Comparison of ENCODE assay signal across 11 cellular contexts in the genomic region with DNA sequence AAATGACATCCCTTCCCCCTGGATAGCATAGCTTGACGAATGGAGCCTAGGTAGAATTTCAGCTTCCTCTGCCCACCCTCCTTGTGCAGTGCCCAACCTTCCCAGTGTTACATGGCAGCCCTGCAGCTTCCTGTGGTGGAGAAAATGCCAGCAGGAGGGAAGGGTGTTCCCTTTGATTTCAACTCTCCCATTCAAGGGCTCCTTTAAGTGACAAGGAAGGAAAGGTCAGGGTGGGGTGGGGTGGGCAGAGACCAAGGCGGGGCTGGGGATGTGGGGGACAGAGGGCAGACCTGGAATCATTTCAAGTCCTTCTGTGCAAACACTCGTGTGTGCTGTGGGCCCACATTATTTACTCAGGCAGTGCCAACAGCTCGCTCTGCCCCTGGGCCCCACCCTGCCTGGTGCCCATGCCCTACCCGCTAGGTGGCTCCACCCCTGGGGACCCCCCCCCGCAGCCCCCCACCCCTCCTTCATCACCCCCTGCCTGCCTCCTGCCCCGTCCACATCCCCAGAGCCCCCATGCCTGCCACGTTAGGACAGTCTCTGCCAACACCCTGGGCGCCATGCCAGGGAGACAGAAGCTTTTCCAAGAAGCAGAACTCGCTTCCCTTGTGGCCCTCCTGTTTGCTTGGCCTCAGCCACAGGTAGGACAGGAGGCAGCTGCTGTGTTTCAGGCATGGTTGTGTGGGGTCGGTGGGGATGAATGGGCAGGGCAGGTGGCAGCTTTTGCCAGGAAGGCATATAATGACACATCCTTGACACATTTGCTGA. TPM values are rescaled to one million over a fixed set of nuclear protein-coding genes. Genes with fewer than 3 reads are reported as not detected.
A peak's percentile ranks its signal among the peaks of the same experiment; 100 is the strongest.
DNase-seq lines count a peak whose midpoint lies in the region; ATAC-seq and TF ChIP-seq lines count a peak whose summit lies in the region.
"Had no signal": no experiment of that assay in that cellular context is flagged by ENCODE, and none has a peak within 500 bp of the region (broad histone marks: within the 10 kb centered on the region; RNA-seq: fewer than 3 reads in every experiment).

No MANE protein-coding gene starts in this region.

- no peak overlapping the region for H4K8ac ChIP-seq in H9 (replicated peaks; ENCODE audit: insufficient read length, low read depth, low read length)

- no peak overlapping the region; the same call in 1 of the 2 replicates for H3K14ac ChIP-seq in H9 (ENCODE audit: insufficient read depth, low read length)

- H2AK5ac ChIP-seq in H9 (ENCODE audit: insufficient read length, low read length), result no peak overlapping the region

- H2BK120ac ChIP-seq in H9 (ENCODE audit: low read depth, low read length, poor library complexity, severe bottlenecking), result no peak overlapping the region

- no peak overlapping the region for H2BK15ac ChIP-seq in H9 (ENCODE audit: low read depth, low read length)

- H3K79me1 ChIP-seq in H9 (ENCODE audit: insufficient read depth, low read depth, low read length, poor library complexity, severe bottlenecking), result no peaks in the 10 kb centered on the region

- no peak for TF ChIP-seq POLR2A in body of pancreas (IDR thresholded peaks at IDR 0.05)

- CTCF ChIA-PET in activated CD8-positive, alpha-beta memory T cell treated with anti-CD3 and anti-CD28 coated beads, Interleukin-2, amount 10 ng/mL, durations not matched to agents 7 days and 5 days (lab: Charles Lee), result no interaction called here

- H3K9me3 Mint-ChIP-seq in activated CD8-positive, alpha-beta memory T cell treated with anti-CD3 and anti-CD28 coated beads, Interleukin-2, amount 10 ng/mL, durations not matched to agents 7 days and 5 days (ENCODE audit: low read depth), result no peaks in the 10 kb centered on the region
- no peaks in the 10 kb centered on the region for H3K9me3 Mint-ChIP-seq in H9

- no peak overlapping the region for H2BK20ac ChIP-seq in H9 (ENCODE audit: low read depth, low read length, poor library complexity, severe bottlenecking)

- no peaks in the 10 kb centered on the region for H3K27me3 Mint-ChIP-seq in activated CD8-positive, alpha-beta memory T cell treated with anti-CD3 and anti-CD28 coated beads, Interleukin-2, amount 10 ng/mL, durations not matched to agents 7 days and 5 days
- H3K27me3 Mint-ChIP-seq in H9 (ENCODE audit: low read depth), result no peaks in the 10 kb centered on the region; the same call in none of the 2 replicates

- no peak for TF ChIP-seq CTCF in body of pancreas (IDR thresholded peaks at IDR 0.05)
- TF ChIP-seq CTCF in mucosa of descending colon (IDR thresholded peaks at IDR 0.05), result no peak
- TF ChIP-seq CTCF in H9 (conservative IDR thresholded peaks at IDR 0.05), result no peak

- H3K23ac ChIP-seq in H9 (ENCODE audit: insufficient read length, low read depth, low read length), result no peak overlapping the region

- H3K27ac Mint-ChIP-seq in activated CD8-positive, alpha-beta memory T cell treated with anti-CD3 and anti-CD28 coated beads, Interleukin-2, amount 10 ng/mL, durations not matched to agents 7 days and 5 days, result no peak overlapping the region
- H3K27ac Mint-ChIP-seq in H9, result no peak overlapping the region

- intact Hi-C loops in body of pancreas (cut with DNase I), result no loop called here
- intact Hi-C loops in mucosa of descending colon (cut with DNase I, micrococcal nuclease), result no loop called here

- ATAC-seq in body of pancreas (peak; percentile 52), mucosa of descending colon (peak; percentile 87)
- no peak for ATAC-seq in activated CD8-positive, alpha-beta memory T cell treated with anti-CD3 and anti-CD28 coated beads, Interleukin-2, amount 10 ng/mL, durations not matched to agents 7 days and 5 days

- H3K27me3 ChIP-seq in body of pancreas, result no peaks in the 10 kb centered on the region
- H3K27me3 ChIP-seq in H9 (ENCODE audit: insufficient read depth, low read length), result no peaks in the 10 kb centered on the region

- no peak overlapping the region for H4K5ac ChIP-seq in H9 (ENCODE audit: insufficient read length, low read depth, low read length)

- no peak overlapping the region for H2AFZ ChIP-seq in H9 (ENCODE audit: low read length)

- H3K4me1 Mint-ChIP-seq in activated CD8-positive, alpha-beta memory T cell treated with anti-CD3 and anti-CD28 coated beads, Interleukin-2, amount 10 ng/mL, durations not matched to agents 7 days and 5 days, result no peaks in the 10 kb centered on the region
- H3K4me1 Mint-ChIP-seq in H9, result peaks cover 7 to 13% of the 10 kb centered on the region in 2 experiments

- no peaks in the 10 kb centered on the region for H3K23me2 ChIP-seq in H9 (ENCODE audit: insufficient read length, low read depth, low read length, poor library complexity, severe bottlenecking)

- 15 to 23% methylated on average over 4 to 11 of the region's 11 CpGs for WGBS in body of pancreas, 2 donors
- WGBS in H9 (ENCODE audit: extremely low coverage, insufficient read length, low lambda C conversion rate), result no CpG with 5 or more reads among the region's 11 CpGs

- no peaks in the 10 kb centered on the region for H3K79me2 ChIP-seq in H9 (ENCODE audit: insufficient read depth, low read length)

- H3K4me3 ChIP-seq in body of pancreas (no peak overlapping the region), mucosa of descending colon (no peak overlapping the region)

- no peak overlapping the region for H3T11ph ChIP-seq in H9 (ENCODE audit: low read length)

- H3K36me3 ChIP-seq in body of pancreas (replicated peaks in 1 of 2; ENCODE audit: insufficient read depth in 1 of 2, low read depth in 2 of 2) (no peaks in the 10 kb centered on the region), mucosa of descending colon (ENCODE audit: low read depth) (no peaks in the 10 kb centered on the region)

- no peak overlapping the region for H2BK12ac ChIP-seq in H9 (ENCODE audit: insufficient read length, low read depth, low read length)

- no peak overlapping the region for H3K4ac ChIP-seq in H9 (ENCODE audit: low read depth, low read length)

- H2BK5ac ChIP-seq in H9 (ENCODE audit: insufficient read length, low read length), result no peak overlapping the region

- no peak overlapping the region for H3K9ac ChIP-seq in H9 (ENCODE audit: extremely low read depth, insufficient read length, low read length)

- H3K27ac ChIP-seq in body of pancreas (peak overlapping the region in 1 of 4 donors; percentile 12), H9 (ENCODE audit: insufficient read length, low read depth, low read length) (no peak overlapping the region)

- DNase-seq in COR-L47 (lab: John Stamatoyannopoulos, UW), result peak; percentile 98
- peak; percentile 79 for DNase-seq in NCI-H2081 treated with DMSO at 0.1 percent for 48 hours (lab: John Stamatoyannopoulos, UW)
- peak; percentile 67 to 84 (median 74) for DNase-seq in body of pancreas
- peak; percentile 81 to 83 (median 81) for DNase-seq in mucosa of descending colon
- DNase-seq in activated CD8-positive, alpha-beta memory T cell treated with anti-CD3 and anti-CD28 coated beads, Interleukin-2, amount 10 ng/mL, durations not matched to agents 7 days and 5 days, result no peak
- no peak for DNase-seq in activated CD8-positive, alpha-beta memory T cell treated with anti-CD3 and anti-CD28 coated beads for 24 hours
- no peak for DNase-seq in stimulated activated CD8-positive, alpha-beta memory T cell treated with anti-CD3 and anti-CD28 coated beads, Interleukin-4, amount 100 ng/mL, for 48 hours
- no peak for DNase-seq in H9
- DNase-seq: activated CD4-positive, alpha-beta T cell treated with anti-CD3 and anti-CD28 coated beads for 1 hour; NCI-H187 had no signal

- no peaks in the 10 kb centered on the region for H3K36me3 Mint-ChIP-seq in activated CD8-positive, alpha-beta memory T cell treated with anti-CD3 and anti-CD28 coated beads, Interleukin-2, amount 10 ng/mL, durations not matched to agents 7 days and 5 days
- no peaks in the 10 kb centered on the region for H3K36me3 Mint-ChIP-seq in H9 (ENCODE audit: insufficient read depth in 1 of 3, low read depth in 3 of 3)

- H3K18ac ChIP-seq in H9 (ENCODE audit: insufficient read length, low read depth, low read length), result no peak overlapping the region

- H3K56ac ChIP-seq in H9 (ENCODE audit: insufficient read length, low read depth, low read length), result no peak overlapping the region

- H4K20me1 ChIP-seq in H9 (ENCODE audit: control insufficient read depth, insufficient read depth, insufficient read length), result no peaks in the 10 kb centered on the region

- no peak overlapping the region for H3K4me3 Mint-ChIP-seq in activated CD8-positive, alpha-beta memory T cell treated with anti-CD3 and anti-CD28 coated beads, Interleukin-2, amount 10 ng/mL, durations not matched to agents 7 days and 5 days
- no peak overlapping the region for H3K4me3 Mint-ChIP-seq in H9

- H3K9me3 ChIP-seq in body of pancreas (no peaks in the 10 kb centered on the region), mucosa of descending colon (no peaks in the 10 kb centered on the region), H9 (ENCODE audit: control insufficient read depth, low read depth, low read length) (no peaks in the 10 kb centered on the region)

- H3K4me2 ChIP-seq in H9 (ENCODE audit: insufficient read depth, insufficient read length, low read length), result no peak overlapping the region

- H4K91ac ChIP-seq in H9 (ENCODE audit: insufficient read length, low read depth, low read length), result no peak overlapping the region

- H3K4me1 ChIP-seq in body of pancreas, result peaks cover 12% of the 10 kb centered on the region
- H3K4me1 ChIP-seq in mucosa of descending colon (ENCODE audit: low read depth), result peaks cover 35% of the 10 kb centered on the region
- no peaks in the 10 kb centered on the region for H3K4me1 ChIP-seq in H9 (ENCODE audit: insufficient read depth, low read length)

RNA-seq across cellular contexts. Expression of a gene that starts 9.4 kb away (rescaled TPM):
- not detected for total RNA-seq in body of pancreas
- total RNA-seq in mucosa of descending colon, result 10 to 100 TPM; 13.8 to 49.1 (median 38.2) TPM
- under 1 TPM in 1 of 2 experiments, not detected in 1; 0.12 TPM for total RNA-seq in activated CD8-positive, alpha-beta memory T cell treated with anti-CD3 and anti-CD28 coated beads, Interleukin-2, amount 10 ng/mL, durations not matched to agents 7 days and 5 days
- total RNA-seq in H9 (2021), result 0.15 and 0.22 TPM in 2 replicates
- total RNA-seq: glomerular endothelial cell had no signal

Comparison
In these comparisons a context has a peak if more than half of its experiments do, and no peak if none do; other contexts are left out.
1. DNase-seq: peak in COR-L47 (single experiment), NCI-H2081 treated with DMSO at 0.1 percent for 48 hours (single experiment), body of pancreas (4 of 4) and mucosa of descending colon (3 of 3); none in activated CD8-positive, alpha-beta memory T cell treated with anti-CD3 and anti-CD28 coated beads, Interleukin-2, amount 10 ng/mL, durations not matched to agents 7 days and 5 days (single experiment), activated CD8-positive, alpha-beta memory T cell treated with anti-CD3 and anti-CD28 coated beads for 24 hours (single experiment), stimulated activated CD8-positive, alpha-beta memory T cell treated with anti-CD3 and anti-CD28 coated beads, Interleukin-4, amount 100 ng/mL, for 48 hours (single experiment) and H9 (single experiment).
2. RNA of a gene that starts 9.4 kb away (total RNA-seq): 13.8 to 49.1 TPM in mucosa of descending colon; not detected in body of pancreas, 0.15 to 0.22 TPM in H9 and 0.12 TPM in activated CD8-positive, alpha-beta memory T cell treated with anti-CD3 and anti-CD28 coated beads, Interleukin-2, amount 10 ng/mL, durations not matched to agents 7 days and 5 days; every median in the first group is over 10 times any median in the second.